ENCODE assay signal across 18 cellular contexts in genomic region chr14:67391266-67391665, GRCh38. TPM values are rescaled to one million over a fixed set of nuclear protein-coding genes. Genes with fewer than 3 reads are reported as not detected.
"Had no signal": no experiment of that assay in that cellular context is flagged by ENCODE, and none has a peak within 500 bp of the region (broad histone marks: within the 10 kb centered on the region; RNA-seq: fewer than 3 reads in every experiment).

No MANE protein-coding gene starts in this region.

- H3K4me3 ChIP-seq: mucosa of descending colon, psoas muscle, spleen, upper lobe of right lung had no signal

- FAIRE-seq: astrocyte, colon, islet of Langerhans, TTC549 had no signal

- H3K27me3 ChIP-seq: spleen, upper lobe of right lung had no signal

- H3K4me1 ChIP-seq: psoas muscle, upper lobe of right lung had no signal

- H3K27ac ChIP-seq: psoas muscle, spleen, upper lobe of right lung had no signal

- H3K9me3 ChIP-seq: mucosa of descending colon, psoas muscle, spleen, upper lobe of right lung had no signal

- ATAC-seq: left lobe of liver, mucosa of descending colon, natural killer cell, sciatic nerve, upper lobe of right lung had no signal

- DNase-seq: activated CD4-positive, alpha-beta T cell treated with anti-CD3 and anti-CD28 coated beads, Interleukin-2, amount 50 U/mL, for 1 hour; activated gamma-delta T cell treated with Interleukin-2 at 50 U/mL for 16 hours; activated T-cell treated with anti-CD3 and anti-CD28 coated beads, Interleukin-2, amount 50 U/mL, for 24 hours; foreskin melanocyte; mammary epithelial cell; mucosa of descending colon; natural killer cell; occipital lobe; psoas muscle; spleen; stimulated activated CD4-positive, alpha-beta T cell treated with anti-CD3 and anti-CD28 coated beads, Interleukin-1b, Interleukin-23, amount 100 ng/mL, for 48 hours; upper lobe of right lung had no signal

RNA-seq across cellular contexts. Expression of gene PLEK2, which starts 20.7 kb away (rescaled TPM):
- total RNA-seq: natural killer cell had no signal
